In genomic region chr12:10528150-10528953, GRCh38 we compare ENCODE assay signal across 21 cellular contexts. TPM values are rescaled to one million over a fixed set of nuclear protein-coding genes. Genes with fewer than 3 reads are reported as not detected.
A peak's percentile ranks its signal among the peaks of the same experiment; 100 is the strongest.
DNase-seq lines count a peak whose midpoint lies in the region; ATAC-seq, FAIRE-seq and TF ChIP-seq lines count a peak whose summit lies in the region.
"Had no signal": no experiment of that assay in that cellular context is flagged by ENCODE, and none has a peak within 500 bp of the region (broad histone marks: within the 10 kb centered on the region; RNA-seq: fewer than 3 reads in every experiment).

No MANE protein-coding gene starts in this region.

- no peak overlapping the region for H3K4me3 Mint-ChIP-seq in neural progenitor cell
- H3K4me3 Mint-ChIP-seq: CD4-positive, alpha-beta memory T cell; IgD-negative memory B cell had no signal

- no peaks in the 10 kb centered on the region for H3K27me3 Mint-ChIP-seq in neural progenitor cell (ENCODE audit: insufficient read depth, low read depth)

- no TSS peak for BruUV-seq in OCI-LY7 (replicated peaks; lab: Mats Ljungman, UMichigan)

- ATAC-seq in left colon (peak; percentile 95), upper lobe of left lung (ENCODE audit: low FRiP score in 2 of 2) (no peak), HG03280 (IDR thresholded peaks at IDR 0.05; ENCODE audit: unreplicated experiment) (no peak)

- POLR2A ChIA-PET in OCI-LY7 (lab: Charles Lee) = interaction anchor here (0.6 to 0.7 kb wide), 2 partner anchors 29 to 669 kb away, joined by 3 to 4 read pairs; no protein-coding TSS in a partner anchor

- H3K36me3 ChIP-seq in OCI-LY7 (ENCODE audit: insufficient read depth, low read length) = no peaks in the 10 kb centered on the region; the same call in 1 of the 2 replicates
- no peaks in the 10 kb centered on the region for H3K36me3 ChIP-seq in small intestine (ENCODE audit: control insufficient read depth in 2 of 2, insufficient read depth in 2 of 2, low read length in 2 of 2)
- H3K36me3 ChIP-seq in neural progenitor cell = no peaks in the 10 kb centered on the region
- H3K36me3 ChIP-seq in upper lobe of left lung = no peaks in the 10 kb centered on the region
- H3K36me3 ChIP-seq: SJSA1 had no signal

- H3K4me3 ChIP-seq in OCI-LY7 (ENCODE audit: low read depth, low read length, poor library complexity, severe bottlenecking) (no peak overlapping the region), small intestine (ENCODE audit: low read depth in 1 of 2, low read length in 2 of 2) (no peak overlapping the region), neural progenitor cell (no peak overlapping the region), upper lobe of left lung (no peak overlapping the region)
- H3K4me3 ChIP-seq: SJSA1 had no signal

- H2AFZ ChIP-seq in OCI-LY7 (ENCODE audit: low read length) (peak overlapping the region; percentile 26; the same call in 1 of the 2 replicates), neural progenitor cell (replicated peaks) (no peak overlapping the region)

- no peak for TF ChIP-seq EP300 in upper lobe of left lung (IDR thresholded peaks at IDR 0.05)

- intact Hi-C loops in OCI-LY7 (cut with micrococcal nuclease; ENCODE audit: unreplicated experiment) (no loop called here), left colon (cut with DNase I, micrococcal nuclease) (no loop called here)

- no peaks in the 10 kb centered on the region for H3K4me1 Mint-ChIP-seq in neural progenitor cell
- H3K4me1 Mint-ChIP-seq: CD4-positive, alpha-beta memory T cell; IgD-negative memory B cell had no signal

- no peak for TF ChIP-seq POLR2A in upper lobe of left lung (IDR thresholded peaks at IDR 0.05)

- H3F3A ChIP-seq in neural progenitor cell (ENCODE audit: low read depth) = no peaks in the 10 kb centered on the region

- H3K4me1 ChIP-seq in OCI-LY7 (ENCODE audit: insufficient read depth, low read length, poor library complexity, severe bottlenecking) (no peaks in the 10 kb centered on the region), small intestine (ENCODE audit: control insufficient read depth in 2 of 2, insufficient read depth in 1 of 2, low read depth in 1 of 2, low read length in 1 of 2) (peaks cover 0 to 2% of the 10 kb centered on the region in 2 donors), neural progenitor cell (no peaks in the 10 kb centered on the region), upper lobe of left lung (no peaks in the 10 kb centered on the region)
- H3K4me1 ChIP-seq: SJSA1 had no signal

- H3K9ac ChIP-seq in neural progenitor cell = no peak overlapping the region

- no peak for FAIRE-seq in small intestine (lab: Jason Lieb, UNC)

- H3K27me3 ChIP-seq in small intestine (ENCODE audit: control insufficient read depth in 2 of 2, insufficient read depth in 2 of 2, low read length in 2 of 2) = no peaks in the 10 kb centered on the region
- H3K27me3 ChIP-seq in neural progenitor cell = no peaks in the 10 kb centered on the region
- H3K27me3 ChIP-seq in upper lobe of left lung = no peaks in the 10 kb centered on the region
- H3K27me3 ChIP-seq: SJSA1 had no signal

- H3K27ac ChIP-seq in OCI-LY7 (ENCODE audit: low read depth, low read length, poor library complexity, severe bottlenecking) = no peak overlapping the region
- no peak overlapping the region for H3K27ac ChIP-seq in small intestine (ENCODE audit: low read depth in 1 of 2, low read length in 1 of 2)
- H3K27ac ChIP-seq in neural progenitor cell = no peak overlapping the region
- H3K27ac ChIP-seq in upper lobe of left lung = no peak overlapping the region
- H3K27ac ChIP-seq: SJSA1 had no signal

- no peak overlapping the region for H3K27ac Mint-ChIP-seq in neural progenitor cell
- H3K27ac Mint-ChIP-seq: CD4-positive, alpha-beta memory T cell; IgD-negative memory B cell had no signal

- no peaks in the 10 kb centered on the region for H3K79me2 ChIP-seq in OCI-LY7 (ENCODE audit: insufficient read depth, low read depth, low read length)
- no peaks in the 10 kb centered on the region for H3K79me2 ChIP-seq in neural progenitor cell (ENCODE audit: low read depth)

- H3K4me2 ChIP-seq in OCI-LY7 (ENCODE audit: low read length) = no peak overlapping the region
- no peak overlapping the region for H3K4me2 ChIP-seq in neural progenitor cell

- H4K20me1 ChIP-seq in OCI-LY7 (ENCODE audit: insufficient read depth, low read length) (no peaks in the 10 kb centered on the region), neural progenitor cell (ENCODE audit: low read depth) (no peaks in the 10 kb centered on the region)

- WGBS in small intestine, 3 donors = 20 to 51% (median 24%) methylated on average over 2 of the region's 2 CpGs
- WGBS in upper lobe of left lung, 2 donors = 67 to 71% methylated on average over 2 of the region's 2 CpGs

- no peaks in the 10 kb centered on the region for H3K9me3 Mint-ChIP-seq in neural progenitor cell
- H3K9me3 Mint-ChIP-seq: IgD-negative memory B cell had no signal

- CTCF ChIA-PET in OCI-LY7 (lab: Charles Lee; ENCODE audit: unreplicated experiment) = no interaction called here

- H3K9me3 ChIP-seq in OCI-LY7 (ENCODE audit: low read length) (peaks cover 10% of the 10 kb centered on the region; the same call in 1 of the 2 replicates), small intestine (ENCODE audit: control insufficient read depth, low read depth) (no peaks in the 10 kb centered on the region), neural progenitor cell (ENCODE audit: low read depth) (no peaks in the 10 kb centered on the region), upper lobe of left lung (no peaks in the 10 kb centered on the region)
- H3K9me3 ChIP-seq: SJSA1 had no signal

- DNase-seq in HT-29 (ENCODE audit: low spot score) (peak; percentile 16), OCI-LY7 (ENCODE audit: low spot score) (no peak), left colon (no peak), small intestine (peak; percentile 18), neural progenitor cell (ENCODE audit: low spot score) (no peak), upper lobe of left lung (no peak)
- DNase-seq: C1 segment of cervical spinal cord; CD4-positive, alpha-beta memory T cell; COR-L47; DMS53; GOT3; NCI-H1092; NCI-H1417 treated with DMSO at 0.1 percent for 48 hours; NCI-H1694 treated with DMSO at 0.1 percent for 48 hours; NCI-H2081; NCI-H774; Right ventricle myocardium superior; RPMI8226 had no signal

- no peak for TF ChIP-seq CTCF in OCI-LY7 (conservative IDR thresholded peaks at IDR 0.05; ENCODE audit: low read length)
- TF ChIP-seq CTCF in neural progenitor cell (IDR thresholded peaks at IDR 0.05) = no peak
- TF ChIP-seq CTCF in upper lobe of left lung (IDR thresholded peaks at IDR 0.05) = no peak

- no peaks in the 10 kb centered on the region for H3K36me3 Mint-ChIP-seq in neural progenitor cell
- H3K36me3 Mint-ChIP-seq: CD4-positive, alpha-beta memory T cell; IgD-negative memory B cell had no signal

- no peaks in the 10 kb centered on the region for H3K9me2 ChIP-seq in OCI-LY7 (ENCODE audit: insufficient read depth, low read length)

RNA-seq across cellular contexts. Expression of gene EIF2S3B, which starts 22.7 kb away (rescaled TPM):
- total RNA-seq in HT-29 (2014; rRNA removed; shearing (Covaris generic)) = 0.18 and 0.43 TPM in 2 replicates
- 0.85 and 1.0 TPM in 2 replicates for total RNA-seq in OCI-LY7 (2014; rRNA removed; shearing (Covaris generic))
- 0.95 and 1.6 TPM in 2 replicates for total RNA-seq in OCI-LY7 (2022)
- 1 to 10 TPM in 1 of 2 donors, under 1 TPM in 1; 0.61 to 2.1 TPM for total RNA-seq in left colon
- under 1 TPM in 2 of 3 donors, not detected in 1; 0.51 to 0.89 TPM for polyA plus RNA-seq in small intestine
- 1.4 and 1.8 TPM in 2 replicates for total RNA-seq in neural progenitor cell (ENCODE audit: low replicate concordance)
- total RNA-seq in upper lobe of left lung = under 1 TPM in 2 of 6 donors, not detected in 4; 0.30 to 0.60 TPM

Comparison
In these comparisons a context has a peak if more than half of its experiments do, and no peak if none do; other contexts are left out.
1. DNase-seq: peak in HT-29 (single experiment) and small intestine (single experiment); none in OCI-LY7 (single experiment), left colon (0 of 2), neural progenitor cell (single experiment) and upper lobe of left lung (0 of 2).